ENCODE assay signal across 16 cellular contexts in genomic region chr11:90919332-90919731, GRCh38.
"Had no signal": no experiment of that assay in that cellular context is flagged by ENCODE, and none has a peak within 500 bp of the region (broad histone marks: within the 10 kb centered on the region; RNA-seq: fewer than 3 reads in every experiment).

No MANE protein-coding gene starts in this region.

- H3K36me3 ChIP-seq: heart right ventricle, tibial artery, upper lobe of left lung, uterus had no signal

- DNase-seq: effector CD4-positive, alpha-beta T cell; endodermal cell; heart right ventricle; hypothalamus; islet precursor cell; natural killer cell; posterior cingulate gyrus; right cardiac atrium; small intestine; stimulated activated CD4-positive, alpha-beta T cell treated with anti-CD3 and anti-CD28 coated beads, Interleukin-12 subunit alpha, Interleukin-12 subunit beta, amount 100 ng/mL, for 4 hours; tibial artery; upper lobe of left lung; uterus had no signal

- H3K27me3 ChIP-seq: heart right ventricle, tibial artery, upper lobe of left lung, uterus had no signal

- ATAC-seq: esophagus mucosa; heart right ventricle; left lobe of liver; natural killer cell; right cardiac atrium; stimulated activated effector memory CD8-positive, alpha-beta T cell treated with anti-CD3 and anti-CD28 coated beads, Interleukin-12 subunit alpha, Interleukin-12 subunit beta, amount 100 ng/mL, for 72 hours had no signal

- H3K4me1 ChIP-seq: tibial artery, upper lobe of left lung, uterus had no signal

- H3K4me3 ChIP-seq: heart right ventricle, tibial artery, upper lobe of left lung, uterus had no signal

- H3K27ac ChIP-seq: heart right ventricle, tibial artery, upper lobe of left lung, uterus had no signal

- H3K9me3 ChIP-seq: heart right ventricle, tibial artery, upper lobe of left lung, uterus had no signal
